In genomic region chr7:133290676-133291332, GRCh38 we compare ENCODE assay signal across 1 cellular context.
TF ChIP-seq lines count a peak whose summit lies in the region.

No MANE protein-coding gene starts in this region.

TF ChIP-seq in GM23338, 12 proteins besides CTCF, POLR2A, EP300 and RAD21 (continued from another document):
- no peak for TF ChIP-seq POLR2AphosphoS5 (IDR thresholded peaks at IDR 0.05; ENCODE audit: low read depth)
- no peak for TF ChIP-seq ETS1 (IDR thresholded peaks at IDR 0.05)
- TF ChIP-seq CREB1 (CRISPR knock-in tag; IDR thresholded peaks at IDR 0.05; ENCODE audit: low read depth): no peak
- no peak for TF ChIP-seq ZNF462 (CRISPR knock-in tag; IDR thresholded peaks at IDR 0.05)
- no peak for TF ChIP-seq NANOG (IDR thresholded peaks at IDR 0.05; ENCODE audit: borderline replicate concordance)
- no peak for TF ChIP-seq ZNF331 (CRISPR knock-in tag; IDR thresholded peaks at IDR 0.05; ENCODE audit: low read depth)
